24 cellular contexts compared by ENCODE assay signal in the genomic region with DNA sequence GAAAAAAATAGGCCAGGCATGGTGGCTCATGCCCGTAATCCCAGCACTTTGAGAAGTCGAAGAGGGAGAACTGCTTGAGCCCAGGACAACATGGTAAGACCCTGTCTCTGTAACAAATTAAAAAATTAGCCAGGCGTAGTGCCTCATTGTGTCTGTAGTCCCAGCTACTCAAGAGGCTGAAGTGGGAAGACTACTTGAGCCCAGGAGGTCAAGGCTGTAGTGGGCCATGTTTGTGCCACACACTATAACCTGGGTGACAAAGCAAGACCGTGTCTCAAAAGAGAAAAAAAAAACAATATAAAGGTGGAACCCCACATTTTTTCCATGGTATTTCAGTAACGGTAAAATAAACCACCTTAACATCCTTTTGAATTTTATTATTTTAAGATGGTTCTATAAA.
"Had no signal": no experiment of that assay in that cellular context is flagged by ENCODE, and none has a peak within 500 bp of the region (broad histone marks: within the 10 kb centered on the region; RNA-seq: fewer than 3 reads in every experiment).

No MANE protein-coding gene starts in this region.

- H3K4me3 Mint-ChIP-seq: dendritic cell treated with granulocyte-macrophage colony-stimulating factor and Interleukin-4, amounts not matched to agents 40 ng/mL and 50 ng/mL, for 4 days; effector memory CD8-positive, alpha-beta T cell; endodermal cell had no signal

- H3K4me1 ChIP-seq: colonic mucosa, esophagus muscularis mucosa, esophagus squamous epithelium, foreskin keratinocyte, gastrocnemius medialis, gastroesophageal sphincter, heart left ventricle, heart right ventricle had no signal

- DNase-seq: colonic mucosa; cortex of kidney; dermis blood vessel endothelial cell; dorsolateral prefrontal cortex; effector CD4-positive, alpha-beta T cell; effector CD8-positive, alpha-beta T cell; effector memory CD4-positive, alpha-beta T cell; effector memory CD8-positive, alpha-beta T cell; endodermal cell; erythroblast; esophagus squamous epithelium; foreskin fibroblast; foreskin keratinocyte; foreskin melanocyte; gastrocnemius medialis; glutamatergic neuron; heart left ventricle; heart right ventricle had no signal

- H3K4me3 ChIP-seq: colonic mucosa, coronary artery, dorsolateral prefrontal cortex, esophagus muscularis mucosa, esophagus squamous epithelium, gastrocnemius medialis, gastroesophageal sphincter, heart left ventricle, heart right ventricle had no signal

- H3K27ac ChIP-seq: colonic mucosa, coronary artery, dorsolateral prefrontal cortex, epithelial cell of prostate, esophagus muscularis mucosa, esophagus squamous epithelium, foreskin keratinocyte, gastrocnemius medialis, gastroesophageal sphincter, heart left ventricle, heart right ventricle had no signal

- ATAC-seq: effector memory CD8-positive, alpha-beta T cell; esophagus mucosa; foreskin keratinocyte; gastrocnemius medialis; gastroesophageal sphincter; heart left ventricle; heart right ventricle had no signal

- H3K36me3 ChIP-seq: colonic mucosa had no signal

- H3K4me1 Mint-ChIP-seq: endodermal cell had no signal

- H3K9me3 ChIP-seq: colonic mucosa, esophagus muscularis mucosa, esophagus squamous epithelium, gastrocnemius medialis, gastroesophageal sphincter, heart left ventricle, heart right ventricle had no signal

- H3K27me3 ChIP-seq: colonic mucosa, dorsolateral prefrontal cortex, esophagus muscularis mucosa, esophagus squamous epithelium, foreskin keratinocyte, gastrocnemius medialis, gastroesophageal sphincter, heart left ventricle, heart right ventricle had no signal

- H3K27ac Mint-ChIP-seq: dendritic cell treated with granulocyte-macrophage colony-stimulating factor and Interleukin-4, amounts not matched to agents 40 ng/mL and 50 ng/mL, for 4 days; effector memory CD8-positive, alpha-beta T cell; endodermal cell had no signal

- H3K27me3 Mint-ChIP-seq: dendritic cell treated with granulocyte-macrophage colony-stimulating factor and Interleukin-4, amounts not matched to agents 40 ng/mL and 50 ng/mL, for 4 days; effector memory CD8-positive, alpha-beta T cell had no signal
